34 cellular contexts compared by ENCODE assay signal in the genomic region with DNA sequence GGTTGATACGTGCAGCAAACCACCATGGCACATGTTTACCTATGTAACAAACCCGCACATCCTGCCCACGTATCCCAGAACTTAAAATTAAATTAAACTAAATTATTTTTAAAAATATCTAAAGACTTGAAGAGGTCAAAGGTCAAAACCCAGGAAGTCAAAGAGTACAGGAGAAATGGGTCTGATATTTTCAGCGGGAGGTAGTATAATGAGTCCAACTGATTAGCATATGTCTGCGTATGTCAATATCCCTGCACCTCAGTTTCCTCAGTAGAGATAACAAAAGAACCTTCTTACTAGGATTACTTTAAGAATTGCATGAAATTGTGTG.
"Had no signal": no experiment of that assay in that cellular context is flagged by ENCODE, and none has a peak within 500 bp of the region (broad histone marks: within the 10 kb centered on the region; RNA-seq: fewer than 3 reads in every experiment).

No MANE protein-coding gene starts in this region.

- H3K27me3 ChIP-seq: MG63 had no signal

- H3K36me3 ChIP-seq: MG63 had no signal

- H3K9me3 ChIP-seq: MG63 had no signal

- H3K4me3 ChIP-seq: MG63 had no signal

- DNase-seq: Kasumi-1, MG63, MM.1S, MV-4-11, NCI-H1048, NCI-H1092, NCI-H1092 treated with DMSO at 0.1 percent for 48 hours, NCI-H1105, NCI-H1105 treated with DMSO at 0.1 percent for 48 hours, NCI-H1417, NCI-H1417 treated with DMSO at 0.1 percent for 48 hours, NCI-H1436, NCI-H1436 treated with DMSO at 0.1 percent for 48 hours, NCI-H146, NCI-H1694, NCI-H1694 treated with DMSO at 0.1 percent for 48 hours, NCI-H187, NCI-H187 treated with DMSO at 0.1 percent for 48 hours, NCI-H1930, NCI-H2029, NCI-H2029 treated with DMSO at 0.1 percent for 48 hours, NCI-H2081, NCI-H2081 treated with DMSO at 0.1 percent for 48 hours, NCI-H2107, NCI-H2171, NCI-H2171 treated with DMSO at 0.1 percent for 48 hours, NCI-H2227 treated with DMSO at 0.1 percent for 48 hours, NCI-H345, NCI-H446, NCI-H446 treated with DMSO at 0.1 percent for 48 hours, NCI-H510A, NCI-H510A treated with DMSO at 0.1 percent for 48 hours, NCI-H524, NCI-H524 treated with DMSO at 0.1 percent for 48 hours had no signal
